In genomic region chr1:168135982-168136708, GRCh38 we compare ENCODE assay signal across 8 cellular contexts. TPM values are rescaled to one million over a fixed set of nuclear protein-coding genes. Genes with fewer than 3 reads are reported as not detected.
DNase-seq lines count a peak whose midpoint lies in the region; ATAC-seq and TF ChIP-seq lines count a peak whose summit lies in the region.

No MANE protein-coding gene starts in this region.

- no peaks in the 10 kb centered on the region for H3K9me3 Mint-ChIP-seq in activated naive CD4-positive, alpha-beta T cell treated with anti-CD3 and anti-CD28 coated beads, Interleukin-2, amount 10 ng/mL, durations not matched to agents 7 days and 5 days

- CTCF ChIA-PET in activated naive CD4-positive, alpha-beta T cell treated with anti-CD3 and anti-CD28 coated beads, Interleukin-2, amount 10 ng/mL, durations not matched to agents 7 days and 5 days (lab: Charles Lee), result no interaction called here

- H3K4me3 ChIP-seq in GM08714 (ENCODE audit: low read length) (peak overlapping the region; percentile 60), LNCaP clone FGC (ENCODE audit: low read depth, low read length) (peak overlapping the region; percentile 58), skeletal muscle cell (ENCODE audit: low read depth, low read length) (peak overlapping the region; percentile 77)

- no peak for ATAC-seq in HG02852 (IDR thresholded peaks at IDR 0.05; ENCODE audit: unreplicated experiment)
- no peak for ATAC-seq in HG02759 (IDR thresholded peaks at IDR 0.05; ENCODE audit: unreplicated experiment)

- peak overlapping the region; percentile 69 for H3K4me3 Mint-ChIP-seq in activated naive CD4-positive, alpha-beta T cell treated with anti-CD3 and anti-CD28 coated beads, Interleukin-2, amount 10 ng/mL, durations not matched to agents 7 days and 5 days

- H3K27ac Mint-ChIP-seq in activated naive CD4-positive, alpha-beta T cell treated with anti-CD3 and anti-CD28 coated beads, Interleukin-2, amount 10 ng/mL, durations not matched to agents 7 days and 5 days, result no peak overlapping the region

- peaks cover 3% of the 10 kb centered on the region for H3K36me3 Mint-ChIP-seq in activated naive CD4-positive, alpha-beta T cell treated with anti-CD3 and anti-CD28 coated beads, Interleukin-2, amount 10 ng/mL, durations not matched to agents 7 days and 5 days

- no peak for TF ChIP-seq CTCF in LNCaP clone FGC (IDR thresholded peaks at IDR 0.05; ENCODE audit: control insufficient read depth, extremely low read depth, insufficient read depth)

- no peak for DNase-seq in LNCaP clone FGC (ENCODE audit: low read depth)
- peak; percentile 39 for DNase-seq in activated naive CD4-positive, alpha-beta T cell treated with anti-CD3 and anti-CD28 coated beads, Interleukin-2, amount 10 ng/mL, durations not matched to agents 7 days and 5 days
- DNase-seq in hepatic stellate cell (ENCODE audit: low spot score), result peak; percentile 23
- no peak for DNase-seq in skeletal muscle cell (ENCODE audit: low read depth)
- no peak for DNase-seq in H4 (ENCODE audit: low spot score)

- H3K4me1 Mint-ChIP-seq in activated naive CD4-positive, alpha-beta T cell treated with anti-CD3 and anti-CD28 coated beads, Interleukin-2, amount 10 ng/mL, durations not matched to agents 7 days and 5 days, result peaks cover 13% of the 10 kb centered on the region

- peaks cover 57% of the 10 kb centered on the region for H3K27me3 Mint-ChIP-seq in activated naive CD4-positive, alpha-beta T cell treated with anti-CD3 and anti-CD28 coated beads, Interleukin-2, amount 10 ng/mL, durations not matched to agents 7 days and 5 days

RNA-seq across cellular contexts. Expression of gene GPR161, which starts 0.6 kb away (rescaled TPM):
- 5.8 and 7.0 TPM in 2 replicates for total RNA-seq in H4 (2014; rRNA removed; shearing (Covaris generic))

RNA-seq across cellular contexts. Expression of gene TIPRL, which starts 42.6 kb away (rescaled TPM):
- 48.2 and 49.1 TPM in 2 replicates for total RNA-seq in H4 (2014; rRNA removed; shearing (Covaris generic))

Comparison
In these comparisons a context has a peak if more than half of its experiments do, and no peak if none do; other contexts are left out.
1. DNase-seq: peak in activated naive CD4-positive, alpha-beta T cell treated with anti-CD3 and anti-CD28 coated beads, Interleukin-2, amount 10 ng/mL, durations not matched to agents 7 days and 5 days (single experiment) and hepatic stellate cell (single experiment); none in LNCaP clone FGC (single experiment), skeletal muscle cell (single experiment) and H4 (single experiment).
2. Peak in every context shown above with its lines, with median percentiles within 50 percentile points of each other: H3K4me3 ChIP-seq.